11 cellular contexts compared by ENCODE assay signal in the genomic region with DNA sequence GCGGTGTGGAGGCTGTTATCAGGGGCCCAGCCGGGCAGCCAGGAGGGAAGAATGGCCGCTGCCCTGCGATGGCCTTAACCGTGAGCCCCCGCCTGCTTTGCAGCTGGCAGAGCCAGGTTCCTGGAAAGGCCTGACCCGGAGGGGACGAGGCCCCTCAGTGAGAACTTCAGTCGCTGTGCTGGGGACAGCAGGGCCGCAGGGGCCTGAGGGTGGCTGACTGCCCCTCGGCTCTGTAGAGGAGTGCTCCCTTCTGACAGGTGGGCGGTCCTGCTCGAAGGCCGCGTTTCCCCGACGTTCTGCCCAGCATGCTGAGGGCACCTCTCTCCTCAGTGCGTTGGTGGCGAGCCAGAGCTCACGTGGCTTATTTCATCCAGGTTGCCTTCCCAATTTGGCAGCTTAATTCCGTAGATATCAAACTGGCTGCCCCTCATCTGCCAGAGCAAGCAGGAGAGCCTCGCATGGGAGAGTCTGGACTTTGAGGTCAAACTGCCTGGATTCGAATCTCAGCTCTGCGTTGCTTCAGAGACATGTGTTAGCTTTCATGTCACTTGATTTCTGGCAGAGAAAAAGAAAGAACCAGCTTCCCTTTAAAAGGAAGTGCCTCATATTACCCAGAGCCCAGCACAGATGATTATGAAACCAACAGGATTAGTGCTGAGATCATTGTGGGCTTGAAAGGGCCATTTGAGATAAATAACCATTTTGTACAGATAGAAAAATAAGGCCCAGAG.
DNase-seq lines count a peak whose midpoint lies in the region; ATAC-seq and TF ChIP-seq lines count a peak whose summit lies in the region.
"Had no signal": no experiment of that assay in that cellular context is flagged by ENCODE, and none has a peak within 500 bp of the region (broad histone marks: within the 10 kb centered on the region; RNA-seq: fewer than 3 reads in every experiment).

No MANE protein-coding gene starts in this region.

- H3K4me3 ChIP-seq in cardiac fibroblast (replicated peaks in 1 of 2; ENCODE audit: low read depth in 2 of 2, low read length in 2 of 2) = no peak overlapping the region
- H3K4me3 ChIP-seq in tibial nerve = no peak overlapping the region
- H3K4me3 ChIP-seq: SK-N-MC had no signal

- H3K4me3 Mint-ChIP-seq in CD4-positive, alpha-beta T cell = no peak overlapping the region

- intact Hi-C loops in CD4-positive, alpha-beta T cell (cut with DNase I, micrococcal nuclease) = no loop called here

- H3K4me1 ChIP-seq in tibial nerve = peaks cover 0 to 27% (median 9%) of the 10 kb centered on the region in 4 donors

- peaks cover 0 to 37% (median 0%) of the 10 kb centered on the region in 3 donors for H3K36me3 ChIP-seq in tibial nerve

- 73 to 75% methylated on average over 19 to 24 of the region's 24 CpGs for WGBS in tibial nerve, 2 donors

- POLR2A ChIA-PET in CD4-positive, alpha-beta T cell (lab: Charles Lee) = interaction anchor here (1.5 kb wide), 1 partner anchor 11 kb away, joined by 3 read pairs; no protein-coding TSS in a partner anchor

- H3K4me1 Mint-ChIP-seq in CD4-positive, alpha-beta T cell (ENCODE audit: low read depth) = no peaks in the 10 kb centered on the region

- H3K27me3 ChIP-seq in tibial nerve = no peaks in the 10 kb centered on the region
- H3K27me3 ChIP-seq in CD4-positive, alpha-beta T cell (ENCODE audit: control insufficient read depth, insufficient read depth, low read length) = no peaks in the 10 kb centered on the region

- TF ChIP-seq CTCF in cardiac fibroblast (IDR thresholded peaks at IDR 0.05; ENCODE audit: low read depth, low read length) (no peak), tibial nerve (IDR thresholded peaks at IDR 0.05) (no peak)
- TF ChIP-seq CTCF in CD4-positive, alpha-beta T cell (IDR thresholded peaks at IDR 0.05) = no peak

- no peaks in the 10 kb centered on the region for H3K9me3 Mint-ChIP-seq in CD4-positive, alpha-beta T cell

- no peaks in the 10 kb centered on the region for H3K9me3 ChIP-seq in tibial nerve
- H3K9me3 ChIP-seq in CD4-positive, alpha-beta T cell (ENCODE audit: control insufficient read depth, low read length) = no peaks in the 10 kb centered on the region

- TF ChIP-seq POLR2A in tibial nerve (IDR thresholded peaks at IDR 0.05) = no peak

- no peak overlapping the region for H3K27ac Mint-ChIP-seq in CD4-positive, alpha-beta T cell

- peaks cover 22% of the 10 kb centered on the region for H3K36me3 Mint-ChIP-seq in CD4-positive, alpha-beta T cell (ENCODE audit: low read depth)

- peak overlapping the region in 3 of 4 donors; percentile 79 to 95 (median 80) for H3K27ac ChIP-seq in tibial nerve
- no peak overlapping the region for H3K27ac ChIP-seq in CD4-positive, alpha-beta T cell (ENCODE audit: low read depth, low read length)
- H3K27ac ChIP-seq: 22Rv1 had no signal

- no peak for ATAC-seq in CD4-positive, alpha-beta T cell (ENCODE audit: poor library complexity)
- no peak for ATAC-seq in GM19467 (IDR thresholded peaks at IDR 0.05; ENCODE audit: unreplicated experiment)
- ATAC-seq in GM19397 (IDR thresholded peaks at IDR 0.05; ENCODE audit: unreplicated experiment) = no peak

- DNase-seq in DMS 273 (lab: John Stamatoyannopoulos, UW; ENCODE audit: unreplicated experiment) = peak; percentile 78
- no peak for DNase-seq in DMS 273 treated with DMSO at 0.1 percent for 48 hours (lab: John Stamatoyannopoulos, UW)
- peak; percentile 71 to 84 for DNase-seq in cardiac fibroblast (ENCODE audit: low read depth in 2 of 2)
- peak; percentile 14 to 59 for DNase-seq in lung microvascular endothelial cell (ENCODE audit: low read depth in 2 of 2)
- no peak for DNase-seq in tibial nerve (ENCODE audit: low spot score in 2 of 2)
- no peak for DNase-seq in CD4-positive, alpha-beta T cell
- DNase-seq: amniotic stem cell had no signal

- peak in 1 of 2 donors; percentile 58 for TF ChIP-seq EP300 in tibial nerve (IDR thresholded peaks at IDR 0.05)

- CTCF ChIA-PET in CD4-positive, alpha-beta T cell (lab: Charles Lee) = no interaction called here

- no peaks in the 10 kb centered on the region for H3K27me3 Mint-ChIP-seq in CD4-positive, alpha-beta T cell

Comparison
In these comparisons a context has a peak if more than half of its experiments do, and no peak if none do; other contexts are left out.
1. DNase-seq: peak in DMS 273 (single experiment), cardiac fibroblast (2 of 2) and lung microvascular endothelial cell (2 of 2); none in DMS 273 treated with DMSO at 0.1 percent for 48 hours (single experiment), tibial nerve (0 of 2) and CD4-positive, alpha-beta T cell (0 of 10).